ENCODE assay signal across 8 cellular contexts in genomic region chr10:98134431-98135221, GRCh38. TPM values are rescaled to one million over a fixed set of nuclear protein-coding genes. Genes with fewer than 3 reads are reported as not detected.
DNase-seq lines count a peak whose midpoint lies in the region; ATAC-seq and TF ChIP-seq lines count a peak whose summit lies in the region.

Gene R3HCC1L, plus strand, starts transcription at chr10:98134657. Its CDS starts 73,458 bp downstream, at chr10:98208115.

- H3K27me3 Mint-ChIP-seq in naive B cell: peaks cover 0 to 3% (median 0%) of the 10 kb centered on the region in 3 donors

- H3K4me3 ChIP-seq in DND-41 (ENCODE audit: low read depth in 1 of 2, low read length in 2 of 2) (peak within 1 kb of the TSS; percentile 91 to 93), Peyer's patch (peak within 1 kb of the TSS; percentile 85 to 98 (median 92))

- H3K4me3 Mint-ChIP-seq in naive B cell: peak within 1 kb of the TSS; percentile 86 to 98 (median 95)
- H3K4me3 Mint-ChIP-seq in stimulated activated effector memory CD8-positive, alpha-beta T cell treated with anti-CD3 and anti-CD28 coated beads, Interleukin-12 subunit alpha, Interleukin-12 subunit beta, amount 100 ng/mL, for 72 hours: peak within 1 kb of the TSS; percentile 87

- TF ChIP-seq CTCF in DND-41 (IDR thresholded peaks at IDR 0.05; ENCODE audit: borderline replicate concordance, extremely low read depth, low read length, poor library complexity, severe bottlenecking) (no peak), Peyer's patch (IDR thresholded peaks at IDR 0.05) (peak in 1 of 6 experiments; percentile 1)

- ATAC-seq in DND-41 (ENCODE audit: insufficient read depth, low read depth) (peak; percentile 94), GM21737 (IDR thresholded peaks at IDR 0.05; ENCODE audit: unreplicated experiment) (peak; percentile 89), naive B cell (ENCODE audit: low read depth in 2 of 2) (peak; percentile 91 to 92)
- peak; percentile 99 for ATAC-seq in stimulated activated effector memory CD8-positive, alpha-beta T cell treated with anti-CD3 and anti-CD28 coated beads, Interleukin-12 subunit alpha, Interleukin-12 subunit beta, amount 100 ng/mL, for 72 hours

- DNase-seq in DND-41 (peak; percentile 95), KG1 (lab: John Stamatoyannopoulos, UW) (peak; percentile 81), Peyer's patch (peak; percentile 91 to 96 (median 96)), activated T-helper 1 cell treated with Interleukin-2 at 50 U/mL for 16 hours (ENCODE audit: low read depth) (peak; percentile 90), fibroblast of gingiva (ENCODE audit: low read depth) (peak; percentile 81), naive B cell (peak; percentile 90)
- DNase-seq in stimulated activated effector memory CD8-positive, alpha-beta T cell treated with anti-CD3 and anti-CD28 coated beads, Interleukin-12 subunit alpha, Interleukin-12 subunit beta, amount 100 ng/mL, for 72 hours (ENCODE audit: low spot score in 2 of 2): peak; percentile 92 to 95

- peaks cover 43% of the 10 kb centered on the region for H3K4me1 ChIP-seq in DND-41 (ENCODE audit: insufficient read depth, low read length)
- peaks cover 0 to 33% (median 2%) of the 10 kb centered on the region in 4 donors for H3K4me1 ChIP-seq in Peyer's patch

- peak within 1 kb of the TSS; percentile 96 to 99 (median 99) for H3K27ac Mint-ChIP-seq in naive B cell
- H3K27ac Mint-ChIP-seq in stimulated activated effector memory CD8-positive, alpha-beta T cell treated with anti-CD3 and anti-CD28 coated beads, Interleukin-12 subunit alpha, Interleukin-12 subunit beta, amount 100 ng/mL, for 72 hours: peak within 1 kb of the TSS; percentile 84

- peaks cover 2 to 13% (median 6%) of the 10 kb centered on the region in 7 donors for H3K9me3 Mint-ChIP-seq in naive B cell
- H3K9me3 Mint-ChIP-seq in stimulated activated effector memory CD8-positive, alpha-beta T cell treated with anti-CD3 and anti-CD28 coated beads, Interleukin-12 subunit alpha, Interleukin-12 subunit beta, amount 100 ng/mL, for 72 hours: peaks cover 2% of the 10 kb centered on the region

- H3K36me3 ChIP-seq in DND-41 (ENCODE audit: insufficient read depth, low read length) (no peaks in the 10 kb centered on the region; the same call in 1 of the 2 replicates), Peyer's patch (no peaks in the 10 kb centered on the region)

- peak within 1 kb of the TSS; percentile 96 for H3K9ac ChIP-seq in DND-41 (ENCODE audit: low read depth, low read length)

- H3K4me1 Mint-ChIP-seq in naive B cell: peaks cover 33 to 63% (median 39%) of the 10 kb centered on the region in 3 donors
- H3K4me1 Mint-ChIP-seq in stimulated activated effector memory CD8-positive, alpha-beta T cell treated with anti-CD3 and anti-CD28 coated beads, Interleukin-12 subunit alpha, Interleukin-12 subunit beta, amount 100 ng/mL, for 72 hours: peaks cover 24% of the 10 kb centered on the region

- H3K27me3 ChIP-seq in DND-41 (ENCODE audit: insufficient read depth, low read length, poor library complexity): no peaks in the 10 kb centered on the region
- no peaks in the 10 kb centered on the region for H3K27me3 ChIP-seq in Peyer's patch

- H3K79me2 ChIP-seq in DND-41 (ENCODE audit: insufficient read depth, low read length): peaks cover 52% of the 10 kb centered on the region

- peak within 1 kb of the TSS; percentile 94 for H3K27ac ChIP-seq in DND-41 (ENCODE audit: low read length)
- peak within 1 kb of the TSS; percentile 90 to 95 (median 91) for H3K27ac ChIP-seq in Peyer's patch

- peaks cover 21% of the 10 kb centered on the region; the same call in 1 of the 2 replicates for H4K20me1 ChIP-seq in DND-41 (ENCODE audit: insufficient read depth, low read length)

- H3K4me2 ChIP-seq in DND-41 (ENCODE audit: insufficient read depth, low read length): peak within 1 kb of the TSS; percentile 85

- H2AFZ ChIP-seq in DND-41 (ENCODE audit: low read depth, low read length): peak within 1 kb of the TSS; percentile 99

- peak; percentile 82 to 90 for TF ChIP-seq POLR2A in Peyer's patch (IDR thresholded peaks at IDR 0.05)

- H3K9me3 ChIP-seq in DND-41 (ENCODE audit: insufficient read depth, low read length, severe bottlenecking): peaks cover 7% of the 10 kb centered on the region
- no peaks in the 10 kb centered on the region for H3K9me3 ChIP-seq in Peyer's patch

- peaks cover 0 to 4% of the 10 kb centered on the region in 2 donors for H3K36me3 Mint-ChIP-seq in naive B cell
- no peaks in the 10 kb centered on the region for H3K36me3 Mint-ChIP-seq in stimulated activated effector memory CD8-positive, alpha-beta T cell treated with anti-CD3 and anti-CD28 coated beads, Interleukin-12 subunit alpha, Interleukin-12 subunit beta, amount 100 ng/mL, for 72 hours

RNA-seq across cellular contexts. Expression of gene R3HCC1L, which starts in this region (rescaled TPM):
- total RNA-seq in Peyer's patch: 10 to 100 TPM; 16.4 to 22.3 (median 18.8) TPM
- polyA plus RNA-seq in naive B cell (ENCODE audit: low read depth in 6 of 6): 10 to 100 TPM in 5 of 6 donors, 1 to 10 TPM in 1; 7.5 to 21.6 (median 14.0) TPM

Comparison
In these comparisons a context has a peak if more than half of its experiments do, and no peak if none do; other contexts are left out.
1. Peak in every context shown above with its lines: DNase-seq, ATAC-seq, H3K4me3 ChIP-seq and H3K27ac ChIP-seq.